In genomic region chr1:182616130-182617074, GRCh38 we compare ENCODE assay signal across 8 cellular contexts.
A peak's percentile ranks its signal among the peaks of the same experiment; 100 is the strongest.
DNase-seq lines count a peak whose midpoint lies in the region; ATAC-seq, FAIRE-seq and TF ChIP-seq lines count a peak whose summit lies in the region.

No MANE protein-coding gene starts in this region.

- DNase-seq in GM10266 (ENCODE audit: extremely low spot score) = peak; percentile 79
- DNase-seq in NCI-H1105 treated with DMSO at 0.1 percent for 48 hours (lab: John Stamatoyannopoulos, UW) = peak; percentile 91
- peak; percentile 74 to 97 (median 82) for DNase-seq in T-helper 1 cell
- peak; percentile 52 for DNase-seq in iPS-NIHi11 (ENCODE audit: low spot score)
- peak; percentile 51 to 67 for DNase-seq in stimulated activated CD4-positive, alpha-beta T cell treated with anti-CD3 and anti-CD28 coated beads, Interleukin-1b, Interleukin-23, amount 100 ng/mL, for 4 hours (ENCODE audit: low read depth in 2 of 2)
- no peak for DNase-seq in D721Med (ENCODE audit: insufficient read length, low spot score)

- FAIRE-seq in D721Med (lab: Jason Lieb, UNC) = no peak

- peak overlapping the region; percentile 44 for H3K27ac ChIP-seq in angular gyrus (ENCODE audit: low read depth, low read length)

- no peak for TF ChIP-seq CTCF in GM10266 (IDR thresholded peaks at IDR 0.05; ENCODE audit: control insufficient read depth, insufficient read depth, low read depth, missing control alignments)
- no peak for TF ChIP-seq CTCF in D721Med (IDR thresholded peaks at IDR 0.05; ENCODE audit: insufficient read depth, missing control alignments)

- peak; percentile 72 for ATAC-seq in HG02623 (IDR thresholded peaks at IDR 0.05; ENCODE audit: unreplicated experiment)
